Comparison of ENCODE assay signal across 8 cellular contexts in the genomic region with DNA sequence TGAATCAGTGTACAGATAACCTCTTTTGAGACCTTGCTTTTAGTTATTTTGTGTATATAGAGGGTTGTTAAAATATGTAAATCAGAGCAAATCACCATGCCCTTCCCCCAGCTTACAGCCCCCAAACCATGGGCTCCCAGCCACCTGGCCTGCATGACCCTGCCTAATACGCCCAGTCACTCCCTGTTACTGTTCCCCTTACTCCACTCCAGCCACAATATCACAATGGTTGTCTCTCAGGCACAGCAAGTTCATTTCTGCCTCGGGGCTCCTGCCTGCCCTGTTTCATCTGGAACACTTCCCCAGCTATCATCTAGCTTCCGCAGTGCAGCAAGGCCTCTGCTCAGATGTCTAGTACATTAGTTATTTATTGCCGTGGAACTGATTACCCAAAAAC. TPM values are rescaled to one million over a fixed set of nuclear protein-coding genes. Genes with fewer than 3 reads are reported as not detected.
DNase-seq lines count a peak whose midpoint lies in the region; ATAC-seq and TF ChIP-seq lines count a peak whose summit lies in the region.
"Had no signal": no experiment of that assay in that cellular context is flagged by ENCODE, and none has a peak within 500 bp of the region (broad histone marks: within the 10 kb centered on the region; RNA-seq: fewer than 3 reads in every experiment).

No MANE protein-coding gene starts in this region.

- peak overlapping the region in 2 of 4 donors; percentile 8 to 97 for H3K4me3 Mint-ChIP-seq in CD4-positive, CD25-positive, alpha-beta regulatory T cell
- H3K4me3 Mint-ChIP-seq in GM23338: no peak overlapping the region

- H3K9ac ChIP-seq in GM23248: no peak overlapping the region

- TF ChIP-seq CTCF in adrenal gland (IDR thresholded peaks at IDR 0.05) (no peak), ovary (IDR thresholded peaks at IDR 0.05) (no peak), GM23338 (conservative IDR thresholded peaks at IDR 0.05; ENCODE audit: low read depth in 2 of 2) (no peak)

- peaks cover 24% of the 10 kb centered on the region for H3K36me3 ChIP-seq in CD4-positive, CD25-positive, alpha-beta regulatory T cell (ENCODE audit: control insufficient read depth, insufficient read depth, low read length)
- H3K36me3 ChIP-seq in GM23248 (ENCODE audit: low read depth) (no peaks in the 10 kb centered on the region), adrenal gland (replicated peaks in 1 of 2) (no peaks in the 10 kb centered on the region), ovary (no peaks in the 10 kb centered on the region), GM23338 (ENCODE audit: insufficient read depth) (no peaks in the 10 kb centered on the region; the same call in 1 of the 2 replicates)

- H3K27me3 Mint-ChIP-seq in CD4-positive, CD25-positive, alpha-beta regulatory T cell: no peaks in the 10 kb centered on the region
- H3K27me3 Mint-ChIP-seq in GM23338 (ENCODE audit: insufficient read depth, low read depth, poor library complexity): peaks cover 10% of the 10 kb centered on the region

- H3K4me1 ChIP-seq in CD4-positive, CD25-positive, alpha-beta regulatory T cell (ENCODE audit: control insufficient read depth, insufficient read depth, low read length, poor library complexity, severe bottlenecking): peaks cover 30% of the 10 kb centered on the region
- peaks cover 7% of the 10 kb centered on the region; the same call in 1 of the 2 replicates for H3K4me1 ChIP-seq in GM23248 (ENCODE audit: insufficient read depth)
- H3K4me1 ChIP-seq in adrenal gland (replicated peaks in 1 of 2): peaks cover 17 to 26% of the 10 kb centered on the region in 2 donors
- peaks cover 2% of the 10 kb centered on the region for H3K4me1 ChIP-seq in ovary (ENCODE audit: insufficient read depth)
- H3K4me1 ChIP-seq in GM23338 (ENCODE audit: insufficient read depth): 0 out of 2 replicates have a peak, but pooled peaks cover 3% of the 10 kb centered on the region

- H3K4me2 ChIP-seq in GM23248 (ENCODE audit: unreplicated experiment) (no peak overlapping the region), GM23338 (no peak overlapping the region)

- in situ Hi-C loops in GM23248 (cut with MboI): no loop called here

- peak overlapping the region in 2 of 3 donors; percentile 80 to 94 for H3K27ac Mint-ChIP-seq in CD4-positive, CD25-positive, alpha-beta regulatory T cell
- no peak overlapping the region for H3K27ac Mint-ChIP-seq in GM23338

- TF ChIP-seq EP300 in ovary (IDR thresholded peaks at IDR 0.05): no peak

- no peaks in the 10 kb centered on the region for H4K20me1 ChIP-seq in GM23248 (ENCODE audit: insufficient read depth)
- H4K20me1 ChIP-seq in GM23338 (replicated peaks; ENCODE audit: insufficient read depth): no peaks in the 10 kb centered on the region

- no peak overlapping the region for H3K4me3 ChIP-seq in CD4-positive, CD25-positive, alpha-beta regulatory T cell (ENCODE audit: low read depth, low read length)
- H3K4me3 ChIP-seq in GM23248: no peak overlapping the region
- H3K4me3 ChIP-seq in adrenal gland: no peak overlapping the region
- no peak overlapping the region for H3K4me3 ChIP-seq in ovary
- H3K4me3 ChIP-seq in GM23338: no peak overlapping the region
- H3K4me3 ChIP-seq: coronary artery had no signal

- no peak for DNase-seq in CD4-positive, CD25-positive, alpha-beta regulatory T cell
- DNase-seq in GM23248 (no peak), adrenal gland (peak in 4 of 7 donors; percentile 9 to 48 (median 14)), ovary (peak; percentile 4 to 22 (median 12)), HCEC 1CT (no peak), GM23338 (ENCODE audit: low spot score) (no peak)

- no peaks in the 10 kb centered on the region for H3K9me3 ChIP-seq in CD4-positive, CD25-positive, alpha-beta regulatory T cell (ENCODE audit: control insufficient read depth in 2 of 2, low read length in 2 of 2)
- no peaks in the 10 kb centered on the region for H3K9me3 ChIP-seq in GM23248 (ENCODE audit: low read depth)
- peaks cover 0 to 4% (median 0%) of the 10 kb centered on the region in 3 donors for H3K9me3 ChIP-seq in adrenal gland (replicated peaks in 1 of 3)
- no peaks in the 10 kb centered on the region for H3K9me3 ChIP-seq in ovary

- H3K79me2 ChIP-seq in GM23248 (ENCODE audit: insufficient read depth) (no peaks in the 10 kb centered on the region), GM23338 (replicated peaks; ENCODE audit: insufficient read depth) (no peaks in the 10 kb centered on the region)

- TF ChIP-seq POLR2A in adrenal gland (IDR thresholded peaks at IDR 0.05): no peak
- no peak for TF ChIP-seq POLR2A in ovary (IDR thresholded peaks at IDR 0.05)

- 47 to 54% methylated on average over 4 of the region's 4 CpGs for WGBS in GM23248 (ENCODE audit: low coverage in 1 of 2, low lambda C conversion rate in 2 of 2, missing lambda C conversion rate in 2 of 2), 2 experiments
- 75 to 89% (median 80%) methylated on average over 4 of the region's 4 CpGs for WGBS in adrenal gland, 4 donors
- 69 to 73% (median 71%) methylated on average over 4 of the region's 4 CpGs for whole genome bisulfite sequencing in ovary, 3 donors

- ATAC-seq in CD4-positive, CD25-positive, alpha-beta regulatory T cell (ENCODE audit: low read depth in 2 of 2): no peak
- ATAC-seq in esophagus mucosa (no peak), GM23338 (no peak)

- H3K27ac ChIP-seq in CD4-positive, CD25-positive, alpha-beta regulatory T cell (ENCODE audit: insufficient read depth, low read length, poor library complexity, severe bottlenecking): no peak overlapping the region
- peak overlapping the region; percentile 88 for H3K27ac ChIP-seq in GM23248
- H3K27ac ChIP-seq in adrenal gland: no peak overlapping the region
- H3K27ac ChIP-seq in ovary: no peak overlapping the region
- H3K27ac ChIP-seq in GM23338 (ENCODE audit: low read depth): no peak overlapping the region
- H3K27ac ChIP-seq: coronary artery had no signal

- H3K27me3 ChIP-seq in CD4-positive, CD25-positive, alpha-beta regulatory T cell (ENCODE audit: control insufficient read depth, insufficient read depth, low read length): no peaks in the 10 kb centered on the region
- H3K27me3 ChIP-seq in GM23248 (replicated peaks; ENCODE audit: insufficient read depth): no peaks in the 10 kb centered on the region
- H3K27me3 ChIP-seq in adrenal gland: no peaks in the 10 kb centered on the region
- no peaks in the 10 kb centered on the region for H3K27me3 ChIP-seq in ovary
- H3K27me3 ChIP-seq in GM23338 (ENCODE audit: insufficient read depth): no peaks in the 10 kb centered on the region

- peaks cover 0 to 4% (median 0%) of the 10 kb centered on the region in 7 donors for H3K9me3 Mint-ChIP-seq in CD4-positive, CD25-positive, alpha-beta regulatory T cell
- H3K9me3 Mint-ChIP-seq in GM23338: peaks cover 5% of the 10 kb centered on the region; the same call in 1 of the 3 replicates

- H3K9me2 ChIP-seq in GM23248 (ENCODE audit: insufficient read depth) (no peaks in the 10 kb centered on the region), GM23338 (ENCODE audit: insufficient read depth) (no peaks in the 10 kb centered on the region)

- H2AFZ ChIP-seq in GM23248: no peak overlapping the region
- no peak overlapping the region for H2AFZ ChIP-seq in GM23338

- H3K4me1 Mint-ChIP-seq in CD4-positive, CD25-positive, alpha-beta regulatory T cell: peaks cover 5 to 59% (median 39%) of the 10 kb centered on the region in 4 donors
- peaks cover 7% of the 10 kb centered on the region for H3K4me1 Mint-ChIP-seq in GM23338

- peaks cover 23% of the 10 kb centered on the region for H3K36me3 Mint-ChIP-seq in CD4-positive, CD25-positive, alpha-beta regulatory T cell
- H3K36me3 Mint-ChIP-seq in GM23338 (ENCODE audit: low read depth): peaks cover 4% of the 10 kb centered on the region; the same call in 2 of the 3 replicates

- intact Hi-C loops in adrenal gland (cut with DNase I) (no loop called here), ovary (cut with DNase I) (loop anchor here in 2 of 4 donors (5.0 to 10.0 kb wide), 3 partner anchors 34 to 364 kb away; partner anchors contain the start of genes FAM120A (in 1 of the 2), FAM120AOS (in 1 of the 2) and SUSD3 (in 1 of the 2))

- H3F3A ChIP-seq in GM23248 (ENCODE audit: insufficient read depth) (peaks cover 34% of the 10 kb centered on the region), GM23338 (replicated peaks; ENCODE audit: low read depth) (0 out of 2 replicates have a peak, but pooled peaks cover 8% of the 10 kb centered on the region)

RNA-seq across cellular contexts. Expression of gene CARD19, which starts 5.0 kb away (rescaled TPM):
- total RNA-seq in CD4-positive, CD25-positive, alpha-beta regulatory T cell: 60.0 TPM
- 10 to 100 TPM; 64.8 to 89.1 (median 75.3) TPM for polyA plus RNA-seq in CD4-positive, CD25-positive, alpha-beta regulatory T cell
- total RNA-seq in GM23248 (2014; rRNA removed; shearing (Covaris generic)): 48.8 and 54.1 TPM in 2 replicates
- polyA plus RNA-seq in GM23248 (2016; fragmentation: Nextera tagmentation; extraction: Ambion mirVana) (58.6 and 69.5 TPM in 2 replicates), adrenal gland (10 to 100 TPM; 10.7 to 69.1 (median 68.4) TPM), ovary (10 to 100 TPM in 1 of 2 donors, 1 to 10 TPM in 1; 5.0 to 67.6 TPM), GM23338 (2016; fragmentation: Nextera tagmentation; extraction: Ambion mirVana) (48.3 and 48.9 TPM in 2 replicates)
- total RNA-seq in adrenal gland (10 to 100 TPM; 29.7 to 75.0 (median 39.2) TPM), ovary (10 to 100 TPM; 34.0 to 50.0 (median 44.7) TPM), esophagus mucosa (19.9 TPM)
- 24.7 and 36.8 TPM in 2 replicates for total RNA-seq in GM23338 (2014; rRNA removed; shearing (Covaris generic))

RNA-seq across cellular contexts. Expression of gene SUSD3, which starts 32.6 kb away (rescaled TPM):
- 68.7 TPM for total RNA-seq in CD4-positive, CD25-positive, alpha-beta regulatory T cell
- 100 to 1,000 TPM; 187 to 229 (median 210) TPM for polyA plus RNA-seq in CD4-positive, CD25-positive, alpha-beta regulatory T cell
- 0.43 and 0.63 TPM in 2 replicates for total RNA-seq in GM23248 (2014; rRNA removed; shearing (Covaris generic))
- polyA plus RNA-seq in GM23248 (2016; fragmentation: Nextera tagmentation; extraction: Ambion mirVana) (not detected in 2 replicates), adrenal gland (1 to 10 TPM in 2 of 3 donors, under 1 TPM in 1; 0.60 to 1.7 (median 1.1) TPM), ovary (10 to 100 TPM in 1 of 2 donors, 1 to 10 TPM in 1; 9.6 to 42.5 TPM), GM23338 (2016; fragmentation: Nextera tagmentation; extraction: Ambion mirVana) (6.9 and 8.3 TPM in 2 replicates)
- total RNA-seq in adrenal gland (1 to 10 TPM; 1.4 to 4.9 (median 3.3) TPM), ovary (10 to 100 TPM; 30.5 to 66.1 (median 42.4) TPM), esophagus mucosa (0.96 TPM)
- 13.5 and 20.1 TPM in 2 replicates for total RNA-seq in GM23338 (2014; rRNA removed; shearing (Covaris generic))

RNA-seq across cellular contexts. Expression of gene NINJ1, which starts 43.0 kb away (rescaled TPM):
- total RNA-seq in CD4-positive, CD25-positive, alpha-beta regulatory T cell: 144 TPM
- polyA plus RNA-seq in CD4-positive, CD25-positive, alpha-beta regulatory T cell: 100 to 1,000 TPM in 1 of 4 donors, 10 to 100 TPM in 3; 68.5 to 104 (median 73.2) TPM
- 19.1 and 24.9 TPM in 2 replicates for total RNA-seq in GM23248 (2014; rRNA removed; shearing (Covaris generic))
- 42.9 and 44.2 TPM in 2 replicates for polyA plus RNA-seq in GM23248 (2016; fragmentation: Nextera tagmentation; extraction: Ambion mirVana)
- total RNA-seq in adrenal gland: 100 to 1,000 TPM; 122 to 339 (median 181) TPM
- 100 to 1,000 TPM in 2 of 3 donors, 10 to 100 TPM in 1; 31.1 to 135 (median 101) TPM for polyA plus RNA-seq in adrenal gland
- total RNA-seq in ovary: 10 to 100 TPM; 35.2 to 75.2 (median 40.6) TPM
- polyA plus RNA-seq in ovary: 10 to 100 TPM in 1 of 2 donors, 1 to 10 TPM in 1; 7.5 to 46.1 TPM
- total RNA-seq in esophagus mucosa: 16.9 TPM
- total RNA-seq in GM23338 (2014; rRNA removed; shearing (Covaris generic)): 31.2 and 39.7 TPM in 2 replicates
- 33.3 and 36.3 TPM in 2 replicates for polyA plus RNA-seq in GM23338 (2016; fragmentation: Nextera tagmentation; extraction: Ambion mirVana)

Comparison
In these comparisons a context has a peak if more than half of its experiments do, and no peak if none do; other contexts are left out.
1. DNase-seq: peak in adrenal gland (4 of 7) and ovary (5 of 5); none in CD4-positive, CD25-positive, alpha-beta regulatory T cell (0 of 3), GM23248 (single experiment), HCEC 1CT (single experiment) and GM23338 (single experiment).